32 cellular contexts compared by ENCODE assay signal in the genomic region with DNA sequence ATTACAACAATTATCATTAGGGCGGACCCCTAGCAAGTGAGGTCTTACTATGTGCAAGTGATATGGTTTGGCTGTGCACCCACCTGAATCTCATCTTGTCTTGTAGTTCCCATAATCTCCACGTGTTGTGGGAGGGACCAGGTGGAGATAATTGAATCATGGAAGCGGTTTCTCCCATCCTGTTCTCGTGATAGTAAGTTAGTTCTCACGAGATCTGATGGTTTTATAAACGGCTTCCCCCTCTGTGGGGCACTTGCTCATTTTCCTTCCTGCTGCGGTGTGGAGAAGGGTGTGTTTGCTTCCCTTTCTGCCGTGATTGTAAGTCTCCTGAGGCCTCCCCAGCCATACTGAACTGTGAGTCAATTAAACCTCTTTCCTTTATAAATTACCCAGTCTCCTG.
"Had no signal": no experiment of that assay in that cellular context is flagged by ENCODE, and none has a peak within 500 bp of the region (broad histone marks: within the 10 kb centered on the region; RNA-seq: fewer than 3 reads in every experiment).

No MANE protein-coding gene starts in this region.

- H3K4me3 ChIP-seq: ascending aorta, breast epithelium, cardiac muscle cell, colonic mucosa, esophagus squamous epithelium, gastroesophageal sphincter had no signal

- H3K27ac ChIP-seq: ascending aorta, breast epithelium, cardiac muscle cell, colonic mucosa, esophagus squamous epithelium, gastroesophageal sphincter, WERI-Rb-1 had no signal

- H3K27me3 ChIP-seq: ascending aorta, breast epithelium, cardiac muscle cell, colonic mucosa, esophagus squamous epithelium, gastroesophageal sphincter had no signal

- H3K36me3 ChIP-seq: ascending aorta, breast epithelium, cardiac muscle cell, colonic mucosa, esophagus squamous epithelium, gastroesophageal sphincter, WERI-Rb-1 had no signal

- H3K9me3 ChIP-seq: colonic mucosa, esophagus squamous epithelium had no signal

- H3K36me3 Mint-ChIP-seq: activated naive CD4-positive, alpha-beta T cell treated with anti-CD3 and anti-CD28 coated beads, Interleukin-2, amount 10 ng/mL, durations not matched to agents 7 days and 5 days had no signal

- H3K27ac Mint-ChIP-seq: activated CD4-positive, alpha-beta memory T cell treated with anti-CD3 and anti-CD28 coated beads, Interleukin-2, amount 10 ng/mL, durations not matched to agents 7 days and 5 days; activated CD4-positive, alpha-beta T cell treated with anti-CD3 and anti-CD28 coated beads for 36 hours; activated CD4-positive, alpha-beta T cell treated with anti-CD3 and anti-CD28 coated beads, Interleukin-2, amount 10 ng/mL, durations not matched to agents 24 days and 14 days; activated naive CD4-positive, alpha-beta T cell treated with anti-CD3 and anti-CD28 coated beads, Interleukin-2, amount 10 ng/mL, durations not matched to agents 7 days and 5 days; activated naive CD4-positive, alpha-beta T cell treated with anti-CD3 and anti-CD28 coated beads, Interleukin-2, amount 50 U/mL, for 72 hours; activated naive CD8-positive, alpha-beta T cell treated with anti-CD3 and anti-CD28 coated beads, Interleukin-2, amount 10 ng/mL, durations not matched to agents 7 days and 5 days; activated T-cell treated with anti-CD3 and anti-CD28 coated beads, Interleukin-2, amount 50 U/mL, for 24 hours; activated T-cell treated with anti-CD3 and anti-CD28 coated beads, Interleukin-2, amount 50 U/mL, for 72 hours; brain; T-helper 17 cell; T-helper 2 cell treated with Interferon-gamma antibody and Interleukin-4, amounts not matched to agents 5 μg/mL and 100 μg/mL, for 36 hours had no signal

- H3K4me1 ChIP-seq: ascending aorta, breast epithelium, colonic mucosa, gastroesophageal sphincter had no signal

- H3K4me1 Mint-ChIP-seq: activated CD4-positive, alpha-beta memory T cell treated with anti-CD3 and anti-CD28 coated beads, Interleukin-2, amount 10 ng/mL, durations not matched to agents 7 days and 5 days; activated CD4-positive, alpha-beta T cell treated with anti-CD3 and anti-CD28 coated beads for 36 hours; activated CD4-positive, alpha-beta T cell treated with anti-CD3 and anti-CD28 coated beads, Interleukin-2, amount 10 ng/mL, durations not matched to agents 24 days and 14 days; activated naive CD4-positive, alpha-beta T cell treated with anti-CD3 and anti-CD28 coated beads, Interleukin-2, amount 10 ng/mL, durations not matched to agents 7 days and 5 days; activated naive CD8-positive, alpha-beta T cell treated with anti-CD3 and anti-CD28 coated beads, Interleukin-2, amount 10 ng/mL, durations not matched to agents 7 days and 5 days; brain; T-helper 17 cell had no signal

- ATAC-seq: activated CD4-positive, alpha-beta T cell treated with anti-CD3 and anti-CD28 coated beads for 36 hours; activated naive CD4-positive, alpha-beta T cell treated with anti-CD3 and anti-CD28 coated beads, Interleukin-2, amount 50 U/mL, for 72 hours; activated T-cell treated with anti-CD3 and anti-CD28 coated beads, Interleukin-2, amount 50 U/mL, for 72 hours; gastroesophageal sphincter; T-helper 17 cell had no signal

- DNase-seq: activated CD4-positive, alpha-beta memory T cell treated with anti-CD3 and anti-CD28 coated beads, Interleukin-2, amount 10 ng/mL, durations not matched to agents 7 days and 5 days; activated CD4-positive, alpha-beta T cell treated with anti-CD3 and anti-CD28 coated beads for 36 hours; activated CD4-positive, alpha-beta T cell treated with anti-CD3 and anti-CD28 coated beads, Interleukin-2, amount 10 ng/mL, durations not matched to agents 24 days and 14 days; activated CD4-positive, CD25-positive, alpha-beta regulatory T cell; activated CD4-positive, CD25-positive, alpha-beta regulatory T cell treated with anti-CD3 and anti-CD28 coated beads, Interleukin-2, amount 50 U/mL, for 72 hours; activated CD8-positive, alpha-beta memory T cell treated with anti-CD3 and anti-CD28 coated beads, Interleukin-2, amount 50 U/mL, for 48 hours; activated gamma-delta T cell; activated naive CD4-positive, alpha-beta T cell; activated naive CD4-positive, alpha-beta T cell treated with anti-CD3 and anti-CD28 coated beads, Interleukin-2, amount 10 ng/mL, durations not matched to agents 7 days and 5 days; activated naive CD8-positive, alpha-beta T cell treated with anti-CD3 and anti-CD28 coated beads, Interleukin-2, amount 10 ng/mL, durations not matched to agents 7 days and 5 days; activated T-cell treated with anti-CD3 and anti-CD28 coated beads for 4 hours; activated T-cell treated with anti-CD3 and anti-CD28 coated beads, Interleukin-2, amount 50 U/mL, for 24 hours; activated T-cell treated with anti-CD3 and anti-CD28 coated beads, Interleukin-2, amount 50 U/mL, for 72 hours; central memory CD4-positive, alpha-beta T cell; cerebellar nuclear complex; colonic mucosa; effector CD8-positive, alpha-beta T cell; esophagus squamous epithelium; foreskin melanocyte; head of caudate nucleus; T-helper 17 cell; T1000; WERI-Rb-1 had no signal

- H3K4me3 Mint-ChIP-seq: activated CD4-positive, alpha-beta memory T cell treated with anti-CD3 and anti-CD28 coated beads, Interleukin-2, amount 10 ng/mL, durations not matched to agents 7 days and 5 days; activated CD4-positive, alpha-beta T cell treated with anti-CD3 and anti-CD28 coated beads for 36 hours; activated CD4-positive, alpha-beta T cell treated with anti-CD3 and anti-CD28 coated beads, Interleukin-2, amount 10 ng/mL, durations not matched to agents 24 days and 14 days; activated naive CD4-positive, alpha-beta T cell treated with anti-CD3 and anti-CD28 coated beads, Interleukin-2, amount 10 ng/mL, durations not matched to agents 7 days and 5 days; activated naive CD8-positive, alpha-beta T cell treated with anti-CD3 and anti-CD28 coated beads, Interleukin-2, amount 10 ng/mL, durations not matched to agents 7 days and 5 days; activated T-cell treated with anti-CD3 and anti-CD28 coated beads, Interleukin-2, amount 50 U/mL, for 24 hours; activated T-cell treated with anti-CD3 and anti-CD28 coated beads, Interleukin-2, amount 50 U/mL, for 72 hours; brain; T-helper 17 cell; T-helper 2 cell treated with Interferon-gamma antibody and Interleukin-4, amounts not matched to agents 5 μg/mL and 100 μg/mL, for 36 hours had no signal

- FAIRE-seq: endometrium, endothelial cell of umbilical vein had no signal
